1 cellular context compared by ENCODE assay signal in the genomic region with DNA sequence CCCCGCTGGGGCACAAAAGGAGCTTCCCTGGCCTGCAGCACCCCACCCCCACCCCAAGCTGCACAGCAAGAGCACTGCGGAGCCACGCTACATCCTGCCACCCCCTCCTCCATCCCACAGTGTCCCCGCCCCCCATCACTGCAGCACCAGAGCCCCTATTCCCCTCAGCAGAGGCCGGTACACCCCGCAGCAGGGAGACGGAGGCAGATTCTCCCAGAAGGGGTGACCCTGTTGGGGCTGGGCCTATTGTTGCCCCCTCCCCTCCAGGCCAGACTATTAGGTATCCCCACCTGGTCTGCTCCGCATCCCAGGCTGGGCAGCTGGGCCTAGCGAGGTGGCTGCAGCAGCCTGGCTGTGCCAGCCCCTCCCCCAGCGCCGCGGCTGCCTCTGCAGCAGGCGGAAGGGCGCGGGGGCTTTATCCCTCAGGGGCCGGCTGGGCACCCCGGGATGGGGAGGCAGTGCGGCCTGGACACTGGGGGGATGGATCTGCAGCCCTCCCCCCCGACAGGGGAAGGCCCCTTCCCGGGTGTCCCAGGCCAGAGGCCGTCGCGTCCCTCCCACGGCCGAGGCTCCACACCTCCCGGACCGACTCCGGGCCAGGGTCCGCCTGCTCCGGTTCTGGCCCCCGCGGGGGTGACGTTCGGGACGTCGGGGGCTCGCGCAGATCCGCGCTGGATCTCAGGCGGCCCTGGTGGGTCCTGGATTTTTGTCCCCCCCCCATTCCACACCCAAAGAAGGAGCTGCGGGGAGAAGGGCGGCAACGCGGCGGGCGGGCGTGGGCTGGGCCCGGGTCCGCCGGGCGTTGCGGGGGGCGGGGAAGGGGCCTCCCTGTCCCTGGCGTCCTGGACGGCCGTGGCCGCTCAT.
TF ChIP-seq lines count a peak whose summit lies in the region.

No MANE protein-coding gene starts in this region.

TF ChIP-seq in endothelial cell of umbilical vein, 7 proteins besides CTCF, POLR2A, EP300 and RAD21:
- TF ChIP-seq POLR2AphosphoS5 (IDR thresholded peaks at IDR 0.05; ENCODE audit: insufficient read depth, low read depth, low read length) (no peak), MYC (IDR thresholded peaks at IDR 0.05; ENCODE audit: low read depth, low read length) (no peak), EZH2 (IDR thresholded peaks at IDR 0.05; ENCODE audit: borderline replicate concordance, low read depth, low read length, severe bottlenecking) (peak; percentile 48), GATA2 (IDR thresholded peaks at IDR 0.05; ENCODE audit: insufficient read depth, insufficient read length, low read depth, low read length) (no peak), FOS (IDR thresholded peaks at IDR 0.05; ENCODE audit: borderline replicate concordance, insufficient read depth, low read length) (no peak)
